In genomic region chr10:123997013-123997412, GRCh38 we compare ENCODE assay signal across 16 cellular contexts.
A peak's percentile ranks its signal among the peaks of the same experiment; 100 is the strongest.
DNase-seq lines count a peak whose midpoint lies in the region; ATAC-seq and TF ChIP-seq lines count a peak whose summit lies in the region.
"Had no signal": no experiment of that assay in that cellular context is flagged by ENCODE, and none has a peak within 500 bp of the region (broad histone marks: within the 10 kb centered on the region; RNA-seq: fewer than 3 reads in every experiment).

No MANE protein-coding gene starts in this region.

- no peak for TF ChIP-seq POLR2A in gastroesophageal sphincter (IDR thresholded peaks at IDR 0.05)

- H3K4me3 ChIP-seq in BLaER1 (no peak overlapping the region), gastroesophageal sphincter (no peak overlapping the region)
- H3K4me3 ChIP-seq: cardiac muscle cell, esophagus squamous epithelium, lower lobe of right lung had no signal

- TF ChIP-seq CTCF in RWPE1 (conservative IDR thresholded peaks at IDR 0.05; ENCODE audit: low read depth) (no peak), gastroesophageal sphincter (IDR thresholded peaks at IDR 0.05) (no peak), GM20000 (IDR thresholded peaks at IDR 0.05; ENCODE audit: extremely low read depth, missing control alignments) (no peak)

- H3K9me3 ChIP-seq in BLaER1 (peaks cover 3% of the 10 kb centered on the region; the same call in 1 of the 2 replicates), gastroesophageal sphincter (no peaks in the 10 kb centered on the region)
- H3K9me3 ChIP-seq: esophagus squamous epithelium, lower lobe of right lung had no signal

- peaks cover 4% of the 10 kb centered on the region for H3K27me3 ChIP-seq in BLaER1
- peaks cover 10% of the 10 kb centered on the region for H3K27me3 ChIP-seq in gastroesophageal sphincter

- WGBS in gastroesophageal sphincter (ENCODE audit: low coverage in 1 of 2), 2 donors = 84 to 85% methylated on average over 6 of the region's 6 CpGs

- POLR2A ChIA-PET in RWPE1 (lab: Yijun Ruan, JAX; ENCODE audit: low non-redundant PET) = interaction anchor here (1.3 kb wide), 1 partner anchor 95 kb away, joined by 3 read pairs; no protein-coding TSS in a partner anchor
- POLR2A ChIA-PET in HEK293T (lab: Yijun Ruan, JAX) = interaction anchor here (0.7 kb wide), 1 partner anchor 97 kb away, joined by 3 read pairs; the partner anchor contains the start of gene CHST15

- H3K4me2 ChIP-seq in BLaER1 = 0 out of 2 replicates have a peak overlapping the region, but pooled peaks have one; percentile 9

- 0 out of 2 replicates have a peak, but pooled peaks cover 6% of the 10 kb centered on the region for H3K36me3 ChIP-seq in BLaER1
- H3K36me3 ChIP-seq in gastroesophageal sphincter = no peaks in the 10 kb centered on the region
- H3K36me3 ChIP-seq: cardiac muscle cell, esophagus squamous epithelium, lower lobe of right lung had no signal

- H3K4me1 ChIP-seq in BLaER1 (peaks cover 60% of the 10 kb centered on the region), gastroesophageal sphincter (peaks cover 0 to 48% (median 16%) of the 10 kb centered on the region in 3 donors)

- DNase-seq in RWPE1 (ENCODE audit: low spot score) = no peak
- DNase-seq in posterior vena cava (ENCODE audit: low spot score) = peak; percentile 44
- no peak for DNase-seq in activated naive CD4-positive, alpha-beta T cell (lab: John Stamatoyannopoulos, UW)
- DNase-seq in cerebellum (ENCODE audit: low spot score) = no peak
- no peak for DNase-seq in GM20000 (ENCODE audit: low spot score)
- no peak for DNase-seq in HEK293T (ENCODE audit: extremely low spot score)
- DNase-seq: DMS79 treated with DMSO at 0.1 percent for 48 hours; glutamatergic neuron; KBM-7; naive thymus-derived CD8-positive, alpha-beta T cell; NCI-H2029 had no signal

- CTCF ChIA-PET in RWPE1 (lab: Yijun Ruan, JAX) = interaction anchor here (0.6 to 5.5 kb wide), 8 partner anchors 14 to 406 kb away, joined by 3 to 106 read pairs (median 4); partner anchors contain the start of gene CHST15
- CTCF ChIA-PET in HEK293T (lab: Yijun Ruan, JAX) = interaction anchor here (0.9 to 3.4 kb wide), 2 partner anchors 392 kb away, joined by 4 to 59 read pairs; no protein-coding TSS in a partner anchor

- no peak for TF ChIP-seq EP300 in gastroesophageal sphincter (IDR thresholded peaks at IDR 0.05)

- no peak overlapping the region for H3K27ac ChIP-seq in BLaER1
- H3K27ac ChIP-seq in RWPE1 = peak overlapping the region; percentile 95
- H3K27ac ChIP-seq in gastroesophageal sphincter = peak overlapping the region in 3 of 4 donors; percentile 1 to 82 (median 51)
- H3K27ac ChIP-seq: cardiac muscle cell had no signal

- ATAC-seq in gastroesophageal sphincter = no peak
- ATAC-seq: naive thymus-derived CD8-positive, alpha-beta T cell had no signal

- intact Hi-C loops in posterior vena cava (cut with DNase I) = loop anchor here in 1 of 2 donors (5.0 kb wide), 1 partner anchor 390 kb away; no protein-coding TSS in a partner anchor

- H3K9ac ChIP-seq in BLaER1 = no peak overlapping the region

- peaks cover 53% of the 10 kb centered on the region for H4K20me1 ChIP-seq in BLaER1

TF ChIP-seq in HEK293T, 16 proteins besides CTCF, POLR2A, EP300 and RAD21:
- TF ChIP-seq ELF4 (IDR thresholded peaks at IDR 0.05) (no peak), ARNT (IDR thresholded peaks at IDR 0.05) (no peak)
